Comparison of ENCODE assay signal across 15 cellular contexts in genomic region chr1:113399063-113399583, GRCh38.
"Had no signal": no experiment of that assay in that cellular context is flagged by ENCODE, and none has a peak within 500 bp of the region (broad histone marks: within the 10 kb centered on the region; RNA-seq: fewer than 3 reads in every experiment).

No MANE protein-coding gene starts in this region.

- H3K4me3 Mint-ChIP-seq: activated CD4-positive, alpha-beta memory T cell treated with anti-CD3 and anti-CD28 coated beads, Interleukin-2, amount 10 ng/mL, durations not matched to agents 7 days and 5 days; activated naive CD4-positive, alpha-beta T cell treated with anti-CD3 and anti-CD28 coated beads, Interleukin-2, amount 50 U/mL, for 24 hours; activated T-cell treated with anti-CD3 and anti-CD28 coated beads, Interleukin-2, amount 50 U/mL, for 24 hours; endodermal cell; immature natural killer cell had no signal

- H3K36me3 ChIP-seq: prostate gland, tibial nerve had no signal

- H3K4me3 ChIP-seq: dorsolateral prefrontal cortex, prostate gland, tibial nerve had no signal

- H3K27ac Mint-ChIP-seq: activated CD4-positive, alpha-beta memory T cell treated with anti-CD3 and anti-CD28 coated beads, Interleukin-2, amount 10 ng/mL, durations not matched to agents 7 days and 5 days; activated naive CD4-positive, alpha-beta T cell treated with anti-CD3 and anti-CD28 coated beads, Interleukin-2, amount 50 U/mL, for 24 hours; activated T-cell treated with anti-CD3 and anti-CD28 coated beads, Interleukin-2, amount 50 U/mL, for 24 hours; endodermal cell; immature natural killer cell had no signal

- H3K4me1 Mint-ChIP-seq: activated naive CD4-positive, alpha-beta T cell treated with anti-CD3 and anti-CD28 coated beads, Interleukin-2, amount 50 U/mL, for 24 hours; immature natural killer cell had no signal

- H3K27ac ChIP-seq: dorsolateral prefrontal cortex, prostate gland, tibial nerve had no signal

- DNase-seq: activated CD4-positive, alpha-beta memory T cell treated with anti-CD3 and anti-CD28 coated beads, Interleukin-2, amount 10 ng/mL, durations not matched to agents 7 days and 5 days; activated CD4-positive, alpha-beta T cell treated with anti-CD3 and anti-CD28 coated beads for 1 hour; activated effector memory CD4-positive, alpha-beta T cell treated with anti-CD3 and anti-CD28 coated beads, Interleukin-2, amount 50 U/mL, for 16 hours; activated T-cell treated with anti-CD3 and anti-CD28 coated beads, Interleukin-2, amount 50 U/mL, for 24 hours; dorsolateral prefrontal cortex; endodermal cell; head of caudate nucleus; immature natural killer cell; right cardiac atrium; small intestine; stimulated activated CD4-positive, alpha-beta T cell treated with anti-CD3 and anti-CD28 coated beads, Interleukin-4, amount 100 ng/mL, for 24 hours; stimulated activated naive CD4-positive, alpha-beta T cell treated with Interleukin-2 at 50 U/mL for 16 hours had no signal

- H3K9me3 ChIP-seq: prostate gland, tibial nerve had no signal

- H3K9me3 Mint-ChIP-seq: activated CD4-positive, alpha-beta memory T cell treated with anti-CD3 and anti-CD28 coated beads, Interleukin-2, amount 10 ng/mL, durations not matched to agents 7 days and 5 days; activated naive CD4-positive, alpha-beta T cell treated with anti-CD3 and anti-CD28 coated beads, Interleukin-2, amount 50 U/mL, for 24 hours; activated T-cell treated with anti-CD3 and anti-CD28 coated beads, Interleukin-2, amount 50 U/mL, for 24 hours; endodermal cell; immature natural killer cell had no signal

- H3K27me3 ChIP-seq: dorsolateral prefrontal cortex, tibial nerve had no signal

- H3K4me1 ChIP-seq: prostate gland had no signal

- H3K36me3 Mint-ChIP-seq: immature natural killer cell had no signal
